Comparison of ENCODE assay signal across 1 cellular context in genomic region chr7:122143376-122143750, GRCh38.
TF ChIP-seq lines count a peak whose summit lies in the region.

No MANE protein-coding gene starts in this region.

TF ChIP-seq in HCT116, 20 proteins besides CTCF, POLR2A, EP300 and RAD21 (continued from another document):
- TF ChIP-seq EGR1 (IDR thresholded peaks at IDR 0.05; ENCODE audit: low read depth) (no peak), FOSL1 (IDR thresholded peaks at IDR 0.05; ENCODE audit: low read depth) (no peak)
